ENCODE assay signal across 8 cellular contexts in genomic region chr9:121700165-121700830, GRCh38. TPM values are rescaled to one million over a fixed set of nuclear protein-coding genes. Genes with fewer than 3 reads are reported as not detected.
DNase-seq lines count a peak whose midpoint lies in the region; ATAC-seq and TF ChIP-seq lines count a peak whose summit lies in the region.

No MANE protein-coding gene starts in this region.

- no peaks in the 10 kb centered on the region for H3K9me2 ChIP-seq in Karpas-422 (replicated peaks; ENCODE audit: insufficient read depth, low read length)

- no peak for TF ChIP-seq POLR2A in gastroesophageal sphincter (IDR thresholded peaks at IDR 0.05)

- H3K36me3 ChIP-seq in HUES6 (ENCODE audit: control insufficient read depth, insufficient read depth, low read length) (no peaks in the 10 kb centered on the region), gastroesophageal sphincter (no peaks in the 10 kb centered on the region), neuronal stem cell (replicated peaks in 1 of 2; ENCODE audit: control insufficient read depth in 2 of 2, insufficient read depth in 2 of 2, low read length in 2 of 2) (peaks cover 1 to 9% of the 10 kb centered on the region in 2 donors), Karpas-422 (ENCODE audit: insufficient read depth, low read length) (no peaks in the 10 kb centered on the region)

- no peaks in the 10 kb centered on the region for H3K36me3 Mint-ChIP-seq in WTC11

- H3K4me2 ChIP-seq in neuronal stem cell (ENCODE audit: insufficient read depth, low read length, poor library complexity, severe bottlenecking) (peak overlapping the region; percentile 95), Karpas-422 (ENCODE audit: low read depth, low read length, poor library complexity, severe bottlenecking) (no peak overlapping the region)

- H3K9me3 Mint-ChIP-seq in WTC11 = no peaks in the 10 kb centered on the region

- H3K79me2 ChIP-seq in Karpas-422 (ENCODE audit: low read length) = no peaks in the 10 kb centered on the region

- H3K27me3 ChIP-seq in HUES6 (ENCODE audit: control insufficient read depth, insufficient read depth, low read length) = peaks cover 32% of the 10 kb centered on the region
- H3K27me3 ChIP-seq in gastroesophageal sphincter = no peaks in the 10 kb centered on the region
- H3K27me3 ChIP-seq in neuronal stem cell (ENCODE audit: control insufficient read depth in 3 of 3, insufficient read depth in 3 of 3, low read depth in 1 of 3, low read length in 3 of 3) = no peaks in the 10 kb centered on the region
- no peaks in the 10 kb centered on the region for H3K27me3 ChIP-seq in Karpas-422 (ENCODE audit: low read length)

- peak; percentile 50 for DNase-seq in DMS79 treated with DMSO at 0.1 percent for 48 hours (lab: John Stamatoyannopoulos, UW)
- DNase-seq in WTC11 (ENCODE audit: low spot score) = peak; percentile 69
- DNase-seq in neuronal stem cell (ENCODE audit: low spot score) = peak; percentile 12
- no peak for DNase-seq in Karpas-422

- ATAC-seq in WTC11 (peak; percentile 40), gastroesophageal sphincter (peak; percentile 48), HG03460 (IDR thresholded peaks at IDR 0.05; ENCODE audit: unreplicated experiment) (no peak), GM21576 (IDR thresholded peaks at IDR 0.05; ENCODE audit: unreplicated experiment) (no peak)

- H3K4me1 Mint-ChIP-seq in WTC11 = peaks cover 46% of the 10 kb centered on the region

- H3K27ac ChIP-seq in HUES6 (ENCODE audit: low read depth, low read length) (no peak overlapping the region), gastroesophageal sphincter (peak overlapping the region in 3 of 4 donors; percentile 21 to 75 (median 53)), neuronal stem cell (replicated peaks; ENCODE audit: low read length) (no peak overlapping the region), Karpas-422 (ENCODE audit: low read length) (no peak overlapping the region)

- H2AK5ac ChIP-seq in neuronal stem cell (ENCODE audit: low read depth, low read length) = peak overlapping the region; percentile 20

- WGBS in gastroesophageal sphincter (ENCODE audit: low coverage in 1 of 2), 2 donors = 50% methylated on average over 4 of the region's 20 CpGs; no CpG with 5 or more reads in 1 of the 2 donors
- WGBS in neuronal stem cell (ENCODE audit: extremely low coverage in 2 of 2, insufficient read length in 2 of 2, insufficient replicate concordance in 1 of 2), 2 donors = no CpG with 5 or more reads among the region's 20 CpGs

- H3K9me3 ChIP-seq in HUES6 (ENCODE audit: control insufficient read depth, insufficient read depth, low read depth, low read length) = no peaks in the 10 kb centered on the region
- no peaks in the 10 kb centered on the region for H3K9me3 ChIP-seq in gastroesophageal sphincter
- H3K9me3 ChIP-seq in neuronal stem cell (replicated peaks in 1 of 2; ENCODE audit: control insufficient read depth in 2 of 2, insufficient read depth in 1 of 2, low read depth in 1 of 2, low read length in 2 of 2) = no peaks in the 10 kb centered on the region
- H3K9me3 ChIP-seq in Karpas-422 (ENCODE audit: low read length) = no peaks in the 10 kb centered on the region

- TF ChIP-seq CTCF in WTC11 (IDR thresholded peaks at IDR 0.05) (no peak), gastroesophageal sphincter (IDR thresholded peaks at IDR 0.05) (peak in 3 of 4 experiments; percentile 42 to 70 (median 47))

- no peak overlapping the region for H4K8ac ChIP-seq in neuronal stem cell (ENCODE audit: low read depth, low read length)

- H4K20me1 ChIP-seq in Karpas-422 (ENCODE audit: insufficient read depth, low read depth, low read length) = no peaks in the 10 kb centered on the region

- H2BK5ac ChIP-seq in neuronal stem cell (ENCODE audit: low read length) = peak overlapping the region; percentile 85

- no peak overlapping the region for H4K91ac ChIP-seq in neuronal stem cell (ENCODE audit: low read depth, low read length, poor library complexity)

- H3K27me3 Mint-ChIP-seq in WTC11 (ENCODE audit: low read depth) = peaks cover 3% of the 10 kb centered on the region; the same call in 1 of the 2 replicates

- H3K23ac ChIP-seq in neuronal stem cell (ENCODE audit: low read depth, low read length, poor library complexity) = peak overlapping the region; percentile 60

- POLR2A ChIA-PET in WTC11 (lab: Charles Lee) = no interaction called here

- no peak overlapping the region for H3K9ac ChIP-seq in HUES6 (ENCODE audit: low read length)
- peak overlapping the region; percentile 96 for H3K9ac ChIP-seq in neuronal stem cell (ENCODE audit: low read depth, low read length, poor library complexity)
- H3K9ac ChIP-seq in Karpas-422 (ENCODE audit: low read length) = no peak overlapping the region

- CTCF ChIA-PET in WTC11 (lab: Charles Lee) = interaction anchor here (0.6 to 10.1 kb wide), 21 partner anchors 8 to 289 kb away, joined by 3 to 93 read pairs (median 4); no protein-coding TSS in a partner anchor

- peaks cover 21% of the 10 kb centered on the region for H3K79me1 ChIP-seq in neuronal stem cell (ENCODE audit: low read depth, low read length)

- peak overlapping the region; percentile 22 for H2BK120ac ChIP-seq in neuronal stem cell (ENCODE audit: low read depth, low read length)

- H2AFZ ChIP-seq in neuronal stem cell (ENCODE audit: low read length) = peak overlapping the region; percentile 94
- H2AFZ ChIP-seq in Karpas-422 (ENCODE audit: low read length) = no peak overlapping the region

- peak overlapping the region; percentile 69 for H3K4me3 Mint-ChIP-seq in WTC11

- H3K27ac Mint-ChIP-seq in WTC11 = no peak overlapping the region

- peak overlapping the region; percentile 66 for H3K4me3 ChIP-seq in HUES6 (ENCODE audit: low read depth, low read length)
- peak overlapping the region in 1 of 2 donors; percentile 68 for H3K4me3 ChIP-seq in gastroesophageal sphincter
- peak overlapping the region; percentile 63 to 86 for H3K4me3 ChIP-seq in neuronal stem cell (ENCODE audit: low read length in 2 of 2)
- no peak overlapping the region for H3K4me3 ChIP-seq in Karpas-422 (ENCODE audit: low read length)

- H3K4ac ChIP-seq in neuronal stem cell (ENCODE audit: low read length) = no peak overlapping the region

- H3K14ac ChIP-seq in neuronal stem cell (ENCODE audit: low read length) = peak overlapping the region; percentile 4

- no peak overlapping the region for H2BK12ac ChIP-seq in neuronal stem cell (ENCODE audit: low read length)

- H3K4me1 ChIP-seq in HUES6 (ENCODE audit: control insufficient read depth, insufficient read depth, low read length) (peaks cover 17% of the 10 kb centered on the region; the same call in 1 of the 2 replicates), gastroesophageal sphincter (peaks cover 0 to 41% (median 21%) of the 10 kb centered on the region in 3 donors), neuronal stem cell (ENCODE audit: control insufficient read depth in 2 of 2, insufficient read depth in 1 of 2, low read depth in 1 of 2, low read length in 2 of 2) (peaks cover 13 to 18% of the 10 kb centered on the region in 2 donors), Karpas-422 (ENCODE audit: low read length) (peaks cover 5% of the 10 kb centered on the region; the same call in 1 of the 2 replicates)

- peak overlapping the region; percentile 92 for H3K18ac ChIP-seq in neuronal stem cell (ENCODE audit: low read length)

- no peak for TF ChIP-seq EP300 in gastroesophageal sphincter (IDR thresholded peaks at IDR 0.05)

- H2BK15ac ChIP-seq in neuronal stem cell (ENCODE audit: low read length) = no peak overlapping the region

TF ChIP-seq in WTC11, 78 proteins besides CTCF, POLR2A, EP300 and RAD21:
- peak; percentile 72; the same call in 1 of the 2 replicates for TF ChIP-seq ZNF138 (CRISPR knock-in tag; conservative IDR thresholded peaks at IDR 0.05)
- no peak for TF ChIP-seq FOXK1 (CRISPR knock-in tag; IDR thresholded peaks at IDR 0.05)
- TF ChIP-seq HMGXB4 (CRISPR knock-in tag; IDR thresholded peaks at IDR 0.05) = peak; percentile 54; the same call in 1 of the 2 replicates
- TF ChIP-seq ZNF121 (CRISPR knock-in tag; IDR thresholded peaks at IDR 0.05) = no peak
- TF ChIP-seq CDX4 (CRISPR knock-in tag; IDR thresholded peaks at IDR 0.05; ENCODE audit: borderline replicate concordance) = no peak
- TF ChIP-seq PRRX2 (CRISPR knock-in tag; IDR thresholded peaks at IDR 0.05) = no peak
TF ChIP-seq in WTC11: peak in this region for 2.

RNA-seq across cellular contexts. Expression of gene DAB2IP, which starts 48.9 kb away (rescaled TPM):
- total RNA-seq in WTC11 (2021) (35.0 to 52.6 TPM (median 35.7 TPM) in 3 replicates), gastroesophageal sphincter (10 to 100 TPM; 42.0 to 93.4 (median 47.9) TPM)
- 28.9 TPM for polyA plus RNA-seq in neuronal stem cell (2013, experiment 1 of 2)
- 29.1 TPM for polyA plus RNA-seq in neuronal stem cell (2013, experiment 2 of 2)
- total RNA-seq in Karpas-422 (2014; rRNA removed; shearing (Covaris generic); ENCODE audit: low replicate concordance) = 0.18 and 1.3 TPM in 2 replicates

Comparison
In these comparisons a context has a peak if more than half of its experiments do, and no peak if none do; other contexts are left out.
1. H3K27ac ChIP-seq: peak in gastroesophageal sphincter (3 of 4); none in HUES6 (single experiment), neuronal stem cell (single experiment) and Karpas-422 (single experiment).
2. ATAC-seq: peak in WTC11 (single experiment) and gastroesophageal sphincter (single experiment); none in HG03460 (single experiment) and GM21576 (single experiment).
3. RNA of gene DAB2IP, which starts 48.9 kb away (total RNA-seq): 35.0 to 52.6 TPM in WTC11 and 42.0 to 93.4 TPM in gastroesophageal sphincter; 0.18 to 1.3 TPM in Karpas-422; every median in the first group is over 10 times any median in the second.